In the genomic region with DNA sequence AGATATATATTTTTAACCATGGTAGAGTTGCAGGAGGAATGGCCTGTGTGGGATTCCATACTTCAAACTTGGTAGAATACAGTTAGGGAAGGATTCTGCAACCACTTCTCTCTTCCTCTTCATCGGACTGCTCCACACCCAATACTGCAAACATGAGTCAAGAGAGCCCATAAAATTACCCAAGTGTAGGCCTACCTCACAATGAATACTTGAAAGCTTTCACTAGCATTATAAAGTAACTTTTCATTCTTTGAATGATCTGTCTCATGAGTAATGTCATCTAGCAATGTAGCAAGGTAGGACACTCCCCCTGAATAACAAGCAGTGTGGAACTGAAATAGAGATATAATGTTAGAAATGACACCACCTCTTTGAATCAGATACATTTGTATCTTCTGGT, we compare ENCODE assay signal across 23 cellular contexts.
DNase-seq lines count a peak whose midpoint lies in the region; ATAC-seq and TF ChIP-seq lines count a peak whose summit lies in the region.
"Had no signal": no experiment of that assay in that cellular context is flagged by ENCODE, and none has a peak within 500 bp of the region (broad histone marks: within the 10 kb centered on the region; RNA-seq: fewer than 3 reads in every experiment).

No MANE protein-coding gene starts in this region.

- no peaks in the 10 kb centered on the region for H3K4me1 Mint-ChIP-seq in activated T-helper 17 cell treated with anti-CD3 and anti-CD28 coated beads, Interleukin-2, amount 50 U/mL, for 72 hours
- H3K4me1 Mint-ChIP-seq: activated naive CD4-positive, alpha-beta T cell treated with anti-CD3 and anti-CD28 coated beads, Interleukin-2, amount 50 U/mL, for 24 hours; neural crest cell had no signal

- no peaks in the 10 kb centered on the region for H3K27me3 ChIP-seq in dorsolateral prefrontal cortex
- H3K27me3 ChIP-seq: spleen had no signal

- peak; percentile 24 for ATAC-seq in activated T-helper 17 cell treated with anti-CD3 and anti-CD28 coated beads, Interleukin-2, amount 50 U/mL, for 72 hours (replicated peaks)
- ATAC-seq in HG02852 (IDR thresholded peaks at IDR 0.05; ENCODE audit: unreplicated experiment) = no peak
- ATAC-seq: activated CD4-positive, CD25-positive, alpha-beta regulatory T cell treated with anti-CD3 and anti-CD28 coated beads, Interleukin-2, amount 50 U/mL, for 24 hours; Panc1 had no signal

- DNase-seq in AG09309 (ENCODE audit: low read depth) = peak; percentile 27
- DNase-seq in HPDE6-E6E7 (ENCODE audit: extremely low spot score) = peak; percentile 40
- peak; percentile 85 for DNase-seq in kidney tubule cell (ENCODE audit: low spot score)
- DNase-seq in dorsolateral prefrontal cortex = no peak
- no peak for DNase-seq in activated CD4-positive, CD25-positive, alpha-beta regulatory T cell treated with anti-CD3 and anti-CD28 coated beads, Interleukin-2, amount 50 U/mL, for 72 hours
- DNase-seq in SKM-1 treated with dmso at 0.1 percent for 144 hours (lab: John Stamatoyannopoulos, UW; ENCODE audit: unreplicated experiment) = no peak
- DNase-seq: activated T-cell treated with anti-CD3 and anti-CD28 coated beads, Interleukin-2, amount 50 U/mL, for 72 hours; DMS153; endodermal cell; hypothalamus; NCI-H1436; NCI-H2171 treated with DMSO at 0.1 percent for 48 hours; NCI-H748 treated with DMSO at 0.1 percent for 48 hours; psoas muscle; spleen; T1000 had no signal

- H3K27me3 Mint-ChIP-seq in activated T-helper 17 cell treated with anti-CD3 and anti-CD28 coated beads, Interleukin-2, amount 50 U/mL, for 72 hours = no peaks in the 10 kb centered on the region
- H3K27me3 Mint-ChIP-seq: activated naive CD4-positive, alpha-beta T cell treated with anti-CD3 and anti-CD28 coated beads, Interleukin-2, amount 50 U/mL, for 24 hours had no signal

- no peak overlapping the region for H3K27ac Mint-ChIP-seq in activated T-helper 17 cell treated with anti-CD3 and anti-CD28 coated beads, Interleukin-2, amount 50 U/mL, for 72 hours
- H3K27ac Mint-ChIP-seq: activated naive CD4-positive, alpha-beta T cell treated with anti-CD3 and anti-CD28 coated beads, Interleukin-2, amount 50 U/mL, for 24 hours; activated T-cell treated with anti-CD3 and anti-CD28 coated beads, Interleukin-2, amount 50 U/mL, for 72 hours; CD14-positive monocyte; endodermal cell had no signal

- H3K9me3 Mint-ChIP-seq in activated T-helper 17 cell treated with anti-CD3 and anti-CD28 coated beads, Interleukin-2, amount 50 U/mL, for 72 hours = peaks cover 9% of the 10 kb centered on the region

- H3K27ac ChIP-seq in dorsolateral prefrontal cortex = no peak overlapping the region
- H3K27ac ChIP-seq: psoas muscle, spleen had no signal

- intact Hi-C loops in dorsolateral prefrontal cortex (cut with DNase I) = no loop called here

- TF ChIP-seq CTCF in AG09309 (IDR thresholded peaks at IDR 0.05; ENCODE audit: control insufficient read depth, insufficient read depth, low read depth, low read length, missing control alignments) (no peak), dorsolateral prefrontal cortex (IDR thresholded peaks at IDR 0.05 in 54 of 56, conservative IDR thresholded peaks at IDR 0.05 in 2 of 56; ENCODE audit: low read depth in 1 of 56, partially characterized antibody in 56 of 56) (no peak)

- no peak overlapping the region for H3K4me3 Mint-ChIP-seq in activated T-helper 17 cell treated with anti-CD3 and anti-CD28 coated beads, Interleukin-2, amount 50 U/mL, for 72 hours
- H3K4me3 Mint-ChIP-seq: activated naive CD4-positive, alpha-beta T cell treated with anti-CD3 and anti-CD28 coated beads, Interleukin-2, amount 50 U/mL, for 24 hours; activated T-cell treated with anti-CD3 and anti-CD28 coated beads, Interleukin-2, amount 50 U/mL, for 72 hours; CD14-positive monocyte; endodermal cell; neural crest cell had no signal

- no peaks in the 10 kb centered on the region for H3K36me3 Mint-ChIP-seq in activated T-helper 17 cell treated with anti-CD3 and anti-CD28 coated beads, Interleukin-2, amount 50 U/mL, for 72 hours (ENCODE audit: low read depth)

- H3K4me3 ChIP-seq in AG09309 (ENCODE audit: control insufficient read depth, low read depth, low read length) = no peak overlapping the region
- H3K4me3 ChIP-seq in dorsolateral prefrontal cortex = no peak overlapping the region
- H3K4me3 ChIP-seq: psoas muscle, spleen had no signal

Comparison
In these comparisons a context has a peak if more than half of its experiments do, and no peak if none do; other contexts are left out.
1. DNase-seq: peak in AG09309 (single experiment), HPDE6-E6E7 (single experiment) and kidney tubule cell (single experiment); none in dorsolateral prefrontal cortex (0 of 10), activated CD4-positive, CD25-positive, alpha-beta regulatory T cell treated with anti-CD3 and anti-CD28 coated beads, Interleukin-2, amount 50 U/mL, for 72 hours (single experiment) and SKM-1 treated with dmso at 0.1 percent for 144 hours (single experiment).